ENCODE assay signal across 20 cellular contexts in genomic region chr6:79463721-79464120, GRCh38.
DNase-seq lines count a peak whose midpoint lies in the region; ATAC-seq lines count a peak whose summit lies in the region.
"Had no signal": no experiment of that assay in that cellular context is flagged by ENCODE, and none has a peak within 500 bp of the region (broad histone marks: within the 10 kb centered on the region; RNA-seq: fewer than 3 reads in every experiment).

No MANE protein-coding gene starts in this region.

- H3K4me3 ChIP-seq in mesendoderm (ENCODE audit: low read length), result no peak overlapping the region
- no peak overlapping the region for H3K4me3 ChIP-seq in CD8-positive, alpha-beta memory T cell (ENCODE audit: low read length)
- H3K4me3 ChIP-seq: dorsolateral prefrontal cortex, GM12878, upper lobe of left lung had no signal

- peaks cover 2 to 7% of the 10 kb centered on the region in 2 donors for H3K27me3 Mint-ChIP-seq in CD8-positive, alpha-beta memory T cell
- H3K27me3 Mint-ChIP-seq: stimulated activated memory B cell treated with anti-CD40 and anti-IgM and Interleukin-4, amounts not matched to agents 10 μg/mL and 1 μg/mL and 100 μg/mL, for 72 hours had no signal

- peaks cover 6% of the 10 kb centered on the region for H3K4me1 ChIP-seq in mesendoderm (ENCODE audit: control insufficient read depth, low read depth, low read length)
- H3K4me1 ChIP-seq in CD8-positive, alpha-beta memory T cell (ENCODE audit: insufficient read depth, low read length), result no peaks in the 10 kb centered on the region

- H3K9ac ChIP-seq in mesendoderm (ENCODE audit: low read length), result no peak overlapping the region

- DNase-seq in COLO829 (ENCODE audit: low spot score), result peak; percentile 27
- DNase-seq in LoVo (ENCODE audit: low spot score), result peak; percentile 86
- no peak for DNase-seq in epithelial cell of prostate (ENCODE audit: low read depth, low spot score)
- DNase-seq in mesendoderm, result peak; percentile 95
- DNase-seq in superior temporal gyrus (ENCODE audit: extremely low spot score), result no peak
- no peak for DNase-seq in CD8-positive, alpha-beta memory T cell
- DNase-seq in cortex of kidney (lab: John Stamatoyannopoulos, UW), result no peak
- DNase-seq: activated CD4-positive, alpha-beta T cell treated with anti-CD3 and anti-CD28 coated beads for 1 hour; activated CD8-positive, alpha-beta memory T cell treated with anti-CD3 and anti-CD28 coated beads, Interleukin-2, amount 50 U/mL, for 4 hours; activated naive CD4-positive, alpha-beta T cell treated with anti-CD3 and anti-CD28 coated beads, Interleukin-2, amount 50 U/mL, for 16 hours; CD8-positive, alpha-beta T cell; dorsolateral prefrontal cortex; KBM-7; SHP77 treated with DMSO at 0.1 percent for 48 hours; upper lobe of left lung had no signal

- H3K23ac ChIP-seq in mesendoderm (ENCODE audit: low read length), result no peak overlapping the region

- H3K9me3 ChIP-seq in CD8-positive, alpha-beta memory T cell (ENCODE audit: low read length), result no peaks in the 10 kb centered on the region
- H3K9me3 ChIP-seq: upper lobe of left lung had no signal

- no peak overlapping the region for H2BK120ac ChIP-seq in mesendoderm (ENCODE audit: low read depth, low read length)

- no peak overlapping the region for H2AK5ac ChIP-seq in mesendoderm (ENCODE audit: low read length)

- H3K18ac ChIP-seq in mesendoderm (ENCODE audit: low read length), result no peak overlapping the region

- no CpG with 5 or more reads among the region's 3 CpGs for WGBS in mesendoderm (ENCODE audit: extremely low coverage, insufficient coverage, low lambda C conversion rate)

- no peaks in the 10 kb centered on the region for H3K36me3 Mint-ChIP-seq in CD8-positive, alpha-beta memory T cell
- H3K36me3 Mint-ChIP-seq: brain; CD8-positive, alpha-beta T cell; stimulated activated memory B cell treated with anti-CD40 and anti-IgM and Interleukin-4, amounts not matched to agents 10 μg/mL and 1 μg/mL and 100 μg/mL, for 72 hours had no signal

- peak overlapping the region; percentile 15 for H3K27ac ChIP-seq in epithelial cell of prostate
- H3K27ac ChIP-seq in mesendoderm (ENCODE audit: low read depth, low read length), result no peak overlapping the region
- H3K27ac ChIP-seq in CD8-positive, alpha-beta memory T cell (ENCODE audit: low read depth, low read length), result no peak overlapping the region
- H3K27ac ChIP-seq: dorsolateral prefrontal cortex, upper lobe of left lung had no signal

- H3K36me3 ChIP-seq in mesendoderm (ENCODE audit: control insufficient read depth, insufficient read depth, low read length), result no peaks in the 10 kb centered on the region
- no peaks in the 10 kb centered on the region for H3K36me3 ChIP-seq in CD8-positive, alpha-beta memory T cell (ENCODE audit: insufficient read depth, low read length)
- H3K36me3 ChIP-seq: upper lobe of left lung had no signal

- POLR2A ChIA-PET in CD8-positive, alpha-beta memory T cell (lab: Charles Lee), result no interaction called here

- no peak overlapping the region for H3K56ac ChIP-seq in mesendoderm (ENCODE audit: low read length)

- CTCF ChIA-PET in CD8-positive, alpha-beta memory T cell (lab: Charles Lee), result no interaction called here

- no peaks in the 10 kb centered on the region for H3K79me1 ChIP-seq in mesendoderm (ENCODE audit: low read length)

- H3K27me3 ChIP-seq in mesendoderm (ENCODE audit: insufficient read depth, low read length, poor library complexity), result no peaks in the 10 kb centered on the region
- H3K27me3 ChIP-seq in CD8-positive, alpha-beta memory T cell (ENCODE audit: insufficient read depth, low read length, poor library complexity, severe bottlenecking), result no peaks in the 10 kb centered on the region
- H3K27me3 ChIP-seq: dorsolateral prefrontal cortex, upper lobe of left lung had no signal

- H3K4me1 Mint-ChIP-seq in CD8-positive, alpha-beta memory T cell, result no peaks in the 10 kb centered on the region
- H3K4me1 Mint-ChIP-seq: brain; stimulated activated memory B cell treated with anti-CD40 and anti-IgM and Interleukin-4, amounts not matched to agents 10 μg/mL and 1 μg/mL and 100 μg/mL, for 72 hours had no signal

- H3K4me3 Mint-ChIP-seq in CD8-positive, alpha-beta memory T cell, result no peak overlapping the region
- H3K4me3 Mint-ChIP-seq: brain; CD8-positive, alpha-beta T cell; stimulated activated memory B cell treated with anti-CD40 and anti-IgM and Interleukin-4, amounts not matched to agents 10 μg/mL and 1 μg/mL and 100 μg/mL, for 72 hours; T-helper 2 cell treated with Interferon-gamma antibody and Interleukin-4, amounts not matched to agents 5 μg/mL and 100 μg/mL, for 36 hours had no signal

- no peak overlapping the region for H3K4ac ChIP-seq in mesendoderm (ENCODE audit: low read depth, low read length)

- no peak overlapping the region for H4K8ac ChIP-seq in mesendoderm (ENCODE audit: low read depth, low read length)

- no peak overlapping the region for H3K4me2 ChIP-seq in mesendoderm (ENCODE audit: low read length)

- no peak overlapping the region for H3K27ac Mint-ChIP-seq in CD8-positive, alpha-beta memory T cell
- H3K27ac Mint-ChIP-seq: CD8-positive, alpha-beta T cell; stimulated activated memory B cell treated with anti-CD40 and anti-IgM and Interleukin-4, amounts not matched to agents 10 μg/mL and 1 μg/mL and 100 μg/mL, for 72 hours; T-helper 2 cell treated with Interferon-gamma antibody and Interleukin-4, amounts not matched to agents 5 μg/mL and 100 μg/mL, for 36 hours had no signal

- H3K9me3 Mint-ChIP-seq in CD8-positive, alpha-beta memory T cell, result peaks cover 0 to 3% (median 0%) of the 10 kb centered on the region in 5 donors
- H3K9me3 Mint-ChIP-seq: CD8-positive, alpha-beta T cell; stimulated activated memory B cell treated with anti-CD40 and anti-IgM and Interleukin-4, amounts not matched to agents 10 μg/mL and 1 μg/mL and 100 μg/mL, for 72 hours; T-helper 2 cell treated with Interferon-gamma antibody and Interleukin-4, amounts not matched to agents 5 μg/mL and 100 μg/mL, for 36 hours had no signal

- no peak for ATAC-seq in HG02973 (IDR thresholded peaks at IDR 0.05; ENCODE audit: unreplicated experiment)
- ATAC-seq: CD8-positive, alpha-beta T cell; GM12878; stimulated activated memory B cell treated with anti-CD40 and anti-IgM and Interleukin-4, amounts not matched to agents 10 μg/mL and 1 μg/mL and 100 μg/mL, for 72 hours had no signal

- no peaks in the 10 kb centered on the region for H3K79me2 ChIP-seq in mesendoderm (ENCODE audit: control insufficient read depth, insufficient read depth, low read length)

- H2BK5ac ChIP-seq in mesendoderm (ENCODE audit: low read length), result no peak overlapping the region

- no peak overlapping the region for H2BK15ac ChIP-seq in mesendoderm (replicated peaks; ENCODE audit: low read depth)

- no peak overlapping the region for H4K5ac ChIP-seq in mesendoderm (ENCODE audit: low read length)

Comparison
In these comparisons a context has a peak if more than half of its experiments do, and no peak if none do; other contexts are left out.
1. DNase-seq: peak in COLO829 (single experiment), LoVo (single experiment) and mesendoderm (single experiment); none in epithelial cell of prostate (single experiment), superior temporal gyrus (single experiment), CD8-positive, alpha-beta memory T cell (0 of 5) and cortex of kidney (single experiment).